Comparison of ENCODE assay signal across 29 cellular contexts in genomic region chr5:169374111-169374510, GRCh38.
"Had no signal": no experiment of that assay in that cellular context is flagged by ENCODE, and none has a peak within 500 bp of the region (broad histone marks: within the 10 kb centered on the region; RNA-seq: fewer than 3 reads in every experiment).

No MANE protein-coding gene starts in this region.

- H3K4me1 ChIP-seq: adrenal gland had no signal

- H3K27me3 ChIP-seq: adrenal gland had no signal

- H3K36me3 Mint-ChIP-seq: activated naive CD4-positive, alpha-beta T cell treated with anti-CD3 and anti-CD28 coated beads, Interleukin-2, amount 50 U/mL, for 72 hours; brain had no signal

- H3K27me3 Mint-ChIP-seq: activated CD4-positive, alpha-beta T cell treated with anti-CD3 and anti-CD28 coated beads, Interleukin-2, amount 10 ng/mL, durations not matched to agents 24 days and 14 days had no signal

- H3K4me1 Mint-ChIP-seq: activated CD4-positive, alpha-beta T cell treated with anti-CD3 and anti-CD28 coated beads, Interleukin-2, amount 10 ng/mL, durations not matched to agents 24 days and 14 days; brain had no signal

- DNase-seq: activated CD4-positive, alpha-beta T cell treated with anti-CD3 and anti-CD28 coated beads, Interleukin-2, amount 10 ng/mL, durations not matched to agents 24 days and 14 days; activated CD4-positive, alpha-beta T cell treated with anti-CD3 and anti-CD28 coated beads, Interleukin-2, amount 50 U/mL, for 4 hours; activated CD8-positive, alpha-beta T cell treated with anti-CD3 and anti-CD28 coated beads, Interleukin-2, amount 10 ng/mL, durations not matched to agents 7 days and 5 days; activated gamma-delta T cell treated with Interleukin-2 at 50 U/mL for 16 hours; activated naive CD4-positive, alpha-beta T cell treated with anti-CD3 and anti-CD28 coated beads for 36 hours; activated T-cell treated with anti-CD3 and anti-CD28 coated beads for 4 hours; activated T-cell treated with anti-CD3 and anti-CD28 coated beads, Interleukin-2, amount 50 U/mL, for 4 hours; adrenal gland; caudate nucleus; cerebellar nuclear complex; MM.1S; MV-4-11; NCI-H1092; NCI-H1436 treated with DMSO at 0.1 percent for 48 hours; NCI-H1694 treated with DMSO at 0.1 percent for 48 hours; NCI-H2029; NCI-H510A; NCI-H526; NCI-H748 treated with DMSO at 0.1 percent for 48 hours; NK-92 treated with Interleukin-12 subunit alpha and Interleukin-12 subunit beta, amount 100 ng/mL, for 24 hours; SIG-M5; T1000; WERI-Rb-1 had no signal

- H3K9me3 ChIP-seq: adrenal gland had no signal

- H3K9me3 Mint-ChIP-seq: activated CD4-positive, alpha-beta T cell treated with anti-CD3 and anti-CD28 coated beads, Interleukin-2, amount 10 ng/mL, durations not matched to agents 24 days and 14 days; activated T-helper 1 cell treated with anti-CD3 and anti-CD28 coated beads, Interleukin-12 subunit alpha, Interleukin-12 subunit beta, Interleukin-2, Interleukin-4 antibody, amounts not matched to agents 30 ng/mL and 10 ng/mL and 1 ng/mL, durations not matched to agents 14 hours and 24 hours and 36 hours had no signal

- H3K27ac Mint-ChIP-seq: activated CD4-positive, alpha-beta T cell treated with anti-CD3 and anti-CD28 coated beads, Interleukin-2, amount 10 ng/mL, durations not matched to agents 24 days and 14 days; activated CD8-positive, alpha-beta T cell treated with anti-CD3 and anti-CD28 coated beads, Interleukin-2, amount 10 ng/mL, durations not matched to agents 7 days and 5 days; activated naive CD4-positive, alpha-beta T cell treated with anti-CD3 and anti-CD28 coated beads for 36 hours; activated naive CD4-positive, alpha-beta T cell treated with anti-CD3 and anti-CD28 coated beads, Interleukin-2, amount 50 U/mL, for 72 hours; activated T-helper 1 cell treated with anti-CD3 and anti-CD28 coated beads, Interleukin-12 subunit alpha, Interleukin-12 subunit beta, Interleukin-2, Interleukin-4 antibody, amounts not matched to agents 30 ng/mL and 10 ng/mL and 1 ng/mL, durations not matched to agents 14 hours and 24 hours and 36 hours; brain had no signal

- H3K27ac ChIP-seq: adrenal gland, RWPE1, WERI-Rb-1 had no signal

- ATAC-seq: activated CD8-positive, alpha-beta T cell treated with anti-CD3 and anti-CD28 coated beads, Interleukin-2, amount 10 ng/mL, durations not matched to agents 7 days and 5 days; activated naive CD4-positive, alpha-beta T cell treated with anti-CD3 and anti-CD28 coated beads, Interleukin-2, amount 50 U/mL, for 72 hours; activated T-cell treated with anti-CD3 and anti-CD28 coated beads, Interleukin-2, amount 50 U/mL, for 4 hours; PC-3; Right ventricle myocardium inferior had no signal

- H3K4me3 Mint-ChIP-seq: activated CD4-positive, alpha-beta T cell treated with anti-CD3 and anti-CD28 coated beads, Interleukin-2, amount 10 ng/mL, durations not matched to agents 24 days and 14 days; activated CD8-positive, alpha-beta T cell treated with anti-CD3 and anti-CD28 coated beads, Interleukin-2, amount 10 ng/mL, durations not matched to agents 7 days and 5 days; activated naive CD4-positive, alpha-beta T cell treated with anti-CD3 and anti-CD28 coated beads for 36 hours; activated T-cell treated with anti-CD3 and anti-CD28 coated beads, Interleukin-2, amount 50 U/mL, for 4 hours; activated T-helper 1 cell treated with anti-CD3 and anti-CD28 coated beads, Interleukin-12 subunit alpha, Interleukin-12 subunit beta, Interleukin-2, Interleukin-4 antibody, amounts not matched to agents 30 ng/mL and 10 ng/mL and 1 ng/mL, durations not matched to agents 14 hours and 24 hours and 36 hours; brain had no signal

- H3K4me3 ChIP-seq: adrenal gland had no signal

- H3K36me3 ChIP-seq: adrenal gland, WERI-Rb-1 had no signal
